1 cellular context compared by ENCODE assay signal in genomic region chr3:141763088-141763750, GRCh38.
TF ChIP-seq lines count a peak whose summit lies in the region.

Gene GRK7 (plus strand): TSS chr3:141763408. CDS start chr3:141778285, 14,877 bp downstream.

TF ChIP-seq in GM23338, 12 proteins besides CTCF, POLR2A, EP300 and RAD21 (continued from another document):
- TF ChIP-seq, protein P1, sequence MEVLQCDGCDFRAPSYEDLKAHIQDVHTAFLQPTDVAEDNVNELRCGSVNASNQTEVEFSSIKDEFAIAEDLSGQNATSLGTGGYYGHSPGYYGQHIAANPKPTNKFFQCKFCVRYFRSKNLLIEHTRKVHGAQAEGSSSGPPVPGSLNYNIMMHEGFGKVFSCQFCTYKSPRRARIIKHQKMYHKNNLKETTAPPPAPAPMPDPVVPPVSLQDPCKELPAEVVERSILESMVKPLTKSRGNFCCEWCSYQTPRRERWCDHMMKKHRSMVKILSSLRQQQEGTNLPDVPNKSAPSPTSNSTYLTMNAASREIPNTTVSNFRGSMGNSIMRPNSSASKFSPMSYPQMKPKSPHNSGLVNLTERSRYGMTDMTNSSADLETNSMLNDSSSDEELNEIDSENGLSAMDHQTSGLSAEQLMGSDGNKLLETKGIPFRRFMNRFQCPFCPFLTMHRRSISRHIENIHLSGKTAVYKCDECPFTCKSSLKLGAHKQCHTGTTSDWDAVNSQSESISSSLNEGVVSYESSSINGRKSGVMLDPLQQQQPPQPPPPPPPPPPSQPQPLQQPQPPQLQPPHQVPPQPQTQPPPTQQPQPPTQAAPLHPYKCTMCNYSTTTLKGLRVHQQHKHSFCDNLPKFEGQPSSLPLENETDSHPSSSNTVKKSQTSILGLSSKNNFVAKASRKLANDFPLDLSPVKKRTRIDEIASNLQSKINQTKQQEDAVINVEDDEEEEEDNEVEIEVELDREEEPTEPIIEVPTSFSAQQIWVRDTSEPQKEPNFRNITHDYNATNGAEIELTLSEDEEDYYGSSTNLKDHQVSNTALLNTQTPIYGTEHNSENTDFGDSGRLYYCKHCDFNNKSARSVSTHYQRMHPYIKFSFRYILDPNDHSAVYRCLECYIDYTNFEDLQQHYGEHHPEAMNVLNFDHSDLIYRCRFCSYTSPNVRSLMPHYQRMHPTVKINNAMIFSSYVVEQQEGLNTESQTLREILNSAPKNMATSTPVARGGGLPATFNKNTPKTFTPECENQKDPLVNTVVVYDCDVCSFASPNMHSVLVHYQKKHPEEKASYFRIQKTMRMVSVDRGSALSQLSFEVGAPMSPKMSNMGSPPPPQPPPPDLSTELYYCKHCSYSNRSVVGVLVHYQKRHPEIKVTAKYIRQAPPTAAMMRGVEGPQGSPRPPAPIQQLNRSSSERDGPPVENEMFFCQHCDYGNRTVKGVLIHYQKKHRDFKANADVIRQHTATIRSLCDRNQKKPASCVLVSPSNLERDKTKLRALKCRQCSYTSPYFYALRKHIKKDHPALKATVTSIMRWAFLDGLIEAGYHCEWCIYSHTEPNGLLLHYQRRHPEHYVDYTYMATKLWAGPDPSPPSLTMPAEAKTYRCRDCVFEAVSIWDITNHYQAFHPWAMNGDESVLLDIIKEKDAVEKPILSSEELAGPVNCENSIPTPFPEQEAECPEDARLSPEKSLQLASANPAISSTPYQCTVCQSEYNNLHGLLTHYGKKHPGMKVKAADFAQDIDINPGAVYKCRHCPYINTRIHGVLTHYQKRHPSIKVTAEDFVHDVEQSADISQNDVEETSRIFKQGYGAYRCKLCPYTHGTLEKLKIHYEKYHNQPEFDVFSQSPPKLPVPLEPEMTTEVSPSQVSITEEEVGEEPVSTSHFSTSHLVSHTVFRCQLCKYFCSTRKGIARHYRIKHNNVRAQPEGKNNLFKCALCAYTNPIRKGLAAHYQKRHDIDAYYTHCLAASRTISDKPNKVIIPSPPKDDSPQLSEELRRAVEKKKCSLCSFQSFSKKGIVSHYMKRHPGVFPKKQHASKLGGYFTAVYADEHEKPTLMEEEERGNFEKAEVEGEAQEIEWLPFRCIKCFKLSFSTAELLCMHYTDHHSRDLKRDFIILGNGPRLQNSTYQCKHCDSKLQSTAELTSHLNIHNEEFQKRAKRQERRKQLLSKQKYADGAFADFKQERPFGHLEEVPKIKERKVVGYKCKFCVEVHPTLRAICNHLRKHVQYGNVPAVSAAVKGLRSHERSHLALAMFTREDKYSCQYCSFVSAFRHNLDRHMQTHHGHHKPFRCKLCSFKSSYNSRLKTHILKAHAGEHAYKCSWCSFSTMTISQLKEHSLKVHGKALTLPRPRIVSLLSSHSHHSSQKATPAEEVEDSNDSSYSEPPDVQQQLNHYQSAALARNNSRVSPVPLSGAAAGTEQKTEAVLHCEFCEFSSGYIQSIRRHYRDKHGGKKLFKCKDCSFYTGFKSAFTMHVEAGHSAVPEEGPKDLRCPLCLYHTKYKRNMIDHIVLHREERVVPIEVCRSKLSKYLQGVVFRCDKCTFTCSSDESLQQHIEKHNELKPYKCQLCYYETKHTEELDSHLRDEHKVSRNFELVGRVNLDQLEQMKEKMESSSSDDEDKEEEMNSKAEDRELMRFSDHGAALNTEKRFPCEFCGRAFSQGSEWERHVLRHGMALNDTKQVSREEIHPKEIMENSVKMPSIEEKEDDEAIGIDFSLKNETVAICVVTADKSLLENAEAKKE (CRISPR knock-in tag; IDR thresholded peaks at IDR 0.05), result no peak
- TF ChIP-seq ETS1 (IDR thresholded peaks at IDR 0.05) (no peak), ZNF114 (CRISPR knock-in tag; IDR thresholded peaks at IDR 0.05) (no peak), JUNB (IDR thresholded peaks at IDR 0.05; ENCODE audit: unreplicated experiment) (no peak), EZH2 (IDR thresholded peaks at IDR 0.05; ENCODE audit: low read depth, unreplicated experiment) (no peak), STAT1 (IDR thresholded peaks at IDR 0.05; ENCODE audit: unreplicated experiment) (no peak), NANOG (IDR thresholded peaks at IDR 0.05; ENCODE audit: borderline replicate concordance) (no peak), POLR2AphosphoS5 (IDR thresholded peaks at IDR 0.05; ENCODE audit: low read depth) (no peak), EZH2phosphoT487 (IDR thresholded peaks at IDR 0.05; ENCODE audit: unreplicated experiment) (no peak), ZNF331 (CRISPR knock-in tag; IDR thresholded peaks at IDR 0.05; ENCODE audit: low read depth) (no peak)
